In the genomic region with DNA sequence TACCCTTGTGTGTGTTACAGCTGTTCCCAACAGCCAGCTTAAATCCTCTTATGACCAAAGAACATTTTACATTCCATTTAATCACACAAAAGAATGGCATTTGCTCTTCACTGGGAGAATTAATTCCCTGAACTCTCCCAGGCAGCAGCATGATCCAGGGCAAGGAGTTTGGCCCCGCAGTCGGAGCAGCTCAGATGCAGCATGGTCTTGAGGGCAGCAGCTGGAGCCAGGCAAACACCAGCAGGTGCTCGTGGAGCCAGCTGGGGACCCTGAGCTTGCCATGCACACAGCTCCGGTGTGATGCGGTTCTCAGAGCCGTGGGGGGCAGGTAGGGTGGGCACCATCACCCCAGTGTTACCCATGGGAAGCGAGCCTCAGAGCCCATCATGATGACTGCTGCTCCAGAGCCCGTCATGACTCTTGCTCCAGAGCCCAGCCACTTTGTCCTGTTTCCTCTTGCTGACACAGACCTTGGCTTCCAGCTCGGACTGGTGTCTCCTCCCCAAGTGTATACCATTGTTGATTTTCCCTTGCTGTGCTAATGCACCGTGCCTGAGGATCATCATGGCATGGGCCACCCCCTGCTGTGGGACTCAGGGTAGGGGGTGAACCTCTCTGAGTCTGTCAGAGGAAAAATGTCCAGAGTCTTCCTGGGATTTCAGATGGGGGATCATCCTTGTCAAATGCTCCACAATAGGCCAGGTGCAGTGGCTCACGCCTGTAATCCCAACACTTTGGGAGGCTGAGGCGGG, we compare ENCODE assay signal across 12 cellular contexts.
DNase-seq lines count a peak whose midpoint lies in the region; ATAC-seq and TF ChIP-seq lines count a peak whose summit lies in the region.
"Had no signal": no experiment of that assay in that cellular context is flagged by ENCODE, and none has a peak within 500 bp of the region (broad histone marks: within the 10 kb centered on the region; RNA-seq: fewer than 3 reads in every experiment).

No MANE protein-coding gene starts in this region.

- no peaks in the 10 kb centered on the region for H3K27me3 Mint-ChIP-seq in dendritic cell treated with granulocyte-macrophage colony-stimulating factor and Interleukin-4, amounts not matched to agents 40 ng/mL and 50 ng/mL, for 4 days
- no peaks in the 10 kb centered on the region for H3K27me3 Mint-ChIP-seq in osteocyte (ENCODE audit: unreplicated experiment)

- H3K27ac Mint-ChIP-seq in dendritic cell treated with granulocyte-macrophage colony-stimulating factor and Interleukin-4, amounts not matched to agents 40 ng/mL and 50 ng/mL, for 4 days: peak overlapping the region; percentile 37
- peak overlapping the region; percentile 75 for H3K27ac Mint-ChIP-seq in osteocyte (ENCODE audit: unreplicated experiment)
- H3K27ac Mint-ChIP-seq: activated T-helper 2 cell treated with anti-CD3 and anti-CD28 coated beads, Interferon-gamma antibody, Interleukin-2, Interleukin-4, amounts not matched to agents 10 μg/mL and 5 μg/mL and 100 μg/mL, durations not matched to agents 14 hours and 24 hours and 36 hours had no signal

- peaks cover 81% of the 10 kb centered on the region for H3K36me3 Mint-ChIP-seq in dendritic cell treated with granulocyte-macrophage colony-stimulating factor and Interleukin-4, amounts not matched to agents 40 ng/mL and 50 ng/mL, for 4 days (ENCODE audit: low read depth)
- peaks cover 34% of the 10 kb centered on the region for H3K36me3 Mint-ChIP-seq in osteocyte (ENCODE audit: unreplicated experiment)

- no peaks in the 10 kb centered on the region for H3K9me3 Mint-ChIP-seq in dendritic cell treated with granulocyte-macrophage colony-stimulating factor and Interleukin-4, amounts not matched to agents 40 ng/mL and 50 ng/mL, for 4 days
- peaks cover 5% of the 10 kb centered on the region for H3K9me3 Mint-ChIP-seq in osteocyte (ENCODE audit: unreplicated experiment)
- H3K9me3 Mint-ChIP-seq: activated T-helper 2 cell treated with anti-CD3 and anti-CD28 coated beads, Interferon-gamma antibody, Interleukin-2, Interleukin-4, amounts not matched to agents 10 μg/mL and 5 μg/mL and 100 μg/mL, durations not matched to agents 14 hours and 24 hours and 36 hours had no signal

- no peak for TF ChIP-seq CTCF in osteocyte (IDR thresholded peaks at IDR 0.05)

- peaks cover 57% of the 10 kb centered on the region for H3K4me1 Mint-ChIP-seq in dendritic cell treated with granulocyte-macrophage colony-stimulating factor and Interleukin-4, amounts not matched to agents 40 ng/mL and 50 ng/mL, for 4 days (ENCODE audit: low read depth)
- H3K4me1 Mint-ChIP-seq in osteocyte (ENCODE audit: unreplicated experiment): peaks cover 53% of the 10 kb centered on the region

- H3K4me3 Mint-ChIP-seq in dendritic cell treated with granulocyte-macrophage colony-stimulating factor and Interleukin-4, amounts not matched to agents 40 ng/mL and 50 ng/mL, for 4 days: no peak overlapping the region
- no peak overlapping the region for H3K4me3 Mint-ChIP-seq in osteocyte (ENCODE audit: unreplicated experiment)

- ATAC-seq in HG03175 (IDR thresholded peaks at IDR 0.05; ENCODE audit: unreplicated experiment) (no peak), HG02981 (IDR thresholded peaks at IDR 0.05; ENCODE audit: unreplicated experiment) (no peak)
- ATAC-seq: left colon had no signal

- DNase-seq in COLO668 (lab: John Stamatoyannopoulos, UW; ENCODE audit: unreplicated experiment): peak; percentile 67
- DNase-seq in NCI-H146 treated with DMSO at 0.1 percent for 48 hours (lab: John Stamatoyannopoulos, UW; ENCODE audit: unreplicated experiment): peak; percentile 82
- no peak for DNase-seq in osteocyte (ENCODE audit: extremely low spot score, unreplicated experiment)
- DNase-seq in stimulated activated CD4-positive, alpha-beta T cell treated with anti-CD3 and anti-CD28 coated beads, Interleukin-1b, Interleukin-23, amount 100 ng/mL, for 48 hours: no peak
- DNase-seq in SIG-M5 (lab: John Stamatoyannopoulos, UW): no peak
- DNase-seq: activated CD4-positive, alpha-beta T cell treated with anti-CD3 and anti-CD28 coated beads, Interleukin-2, amount 50 U/mL, for 48 hours; left colon; stimulated activated CD4-positive, alpha-beta T cell treated with anti-CD3 and anti-CD28 coated beads, Interleukin-15, amount 100 ng/mL, for 24 hours had no signal

- intact Hi-C loops in dendritic cell treated with granulocyte-macrophage colony-stimulating factor and Interleukin-4, amounts not matched to agents 40 ng/mL and 50 ng/mL, for 4 days (cut with micrococcal nuclease): no loop called here

Comparison
In these comparisons a context has a peak if more than half of its experiments do, and no peak if none do; other contexts are left out.
1. DNase-seq: peak in COLO668 (single experiment) and NCI-H146 treated with DMSO at 0.1 percent for 48 hours (single experiment); none in osteocyte (single experiment), stimulated activated CD4-positive, alpha-beta T cell treated with anti-CD3 and anti-CD28 coated beads, Interleukin-1b, Interleukin-23, amount 100 ng/mL, for 48 hours (single experiment) and SIG-M5 (single experiment).